ENCODE assay signal across 18 cellular contexts in the genomic region with DNA sequence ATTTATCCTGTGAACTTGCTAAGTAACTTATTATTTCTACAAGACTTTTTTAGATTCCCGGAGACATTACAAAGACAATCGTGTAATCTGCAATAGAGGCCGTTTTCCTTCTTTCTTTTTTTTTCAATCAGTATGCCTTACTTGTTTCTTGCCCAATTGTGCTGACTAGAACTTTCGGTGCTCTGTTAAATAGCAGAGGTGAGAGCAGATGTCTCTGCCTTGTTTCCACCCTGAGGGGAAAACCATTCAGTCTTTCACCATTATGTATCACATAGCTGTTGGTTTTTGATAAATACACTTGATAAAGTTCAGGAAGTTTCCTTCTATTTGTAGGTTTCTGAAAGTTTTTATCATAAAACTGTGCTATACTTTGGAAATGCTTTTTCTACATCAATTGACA. TPM values are rescaled to one million over a fixed set of nuclear protein-coding genes. Genes with fewer than 3 reads are reported as not detected.
DNase-seq lines count a peak whose midpoint lies in the region; TF ChIP-seq lines count a peak whose summit lies in the region.
"Had no signal": no experiment of that assay in that cellular context is flagged by ENCODE, and none has a peak within 500 bp of the region (broad histone marks: within the 10 kb centered on the region; RNA-seq: fewer than 3 reads in every experiment).

No MANE protein-coding gene starts in this region.

- no peak overlapping the region for H3K23ac ChIP-seq in trophoblast cell (ENCODE audit: low read length)

- peaks cover 5% of the 10 kb centered on the region for H3K9me3 ChIP-seq in trophoblast cell (ENCODE audit: insufficient read depth, low read depth, low read length)
- H3K9me3 ChIP-seq in effector memory CD4-positive, alpha-beta T cell (ENCODE audit: control insufficient read depth, low read length) = no peaks in the 10 kb centered on the region

- no peak overlapping the region for H2BK12ac ChIP-seq in trophoblast cell (ENCODE audit: low read length)

- no peak overlapping the region for H2BK120ac ChIP-seq in trophoblast cell (ENCODE audit: insufficient read depth, low read length, poor library complexity)

- H3K27me3 ChIP-seq in KMS-11 (ENCODE audit: insufficient read depth, low read depth) (no peaks in the 10 kb centered on the region), trophoblast cell (ENCODE audit: insufficient read depth, low read length) (no peaks in the 10 kb centered on the region)
- H3K27me3 ChIP-seq in effector memory CD4-positive, alpha-beta T cell (replicated peaks; ENCODE audit: control insufficient read depth, insufficient read depth, low read length, poor library complexity, severe bottlenecking) = no peaks in the 10 kb centered on the region

- H4K20me1 ChIP-seq in KMS-11 (ENCODE audit: insufficient read depth) = no peaks in the 10 kb centered on the region

- no peak overlapping the region for H3K14ac ChIP-seq in trophoblast cell (ENCODE audit: low read length)

- H3K79me2 ChIP-seq in KMS-11 (ENCODE audit: insufficient read depth, low read depth) = no peaks in the 10 kb centered on the region
- H3K79me2 ChIP-seq in trophoblast cell (ENCODE audit: control insufficient read depth, insufficient read depth, low read length, poor library complexity) = no peaks in the 10 kb centered on the region

- H3K4me1 ChIP-seq in KMS-11 (ENCODE audit: low read depth, poor library complexity, severe bottlenecking) = peaks cover 65% of the 10 kb centered on the region
- peaks cover 3% of the 10 kb centered on the region in 2 experiments for H3K4me1 ChIP-seq in trophoblast cell (ENCODE audit: control insufficient read depth in 1 of 2, insufficient read depth in 2 of 2, low read length in 2 of 2)
- no peaks in the 10 kb centered on the region for H3K4me1 ChIP-seq in effector memory CD4-positive, alpha-beta T cell (ENCODE audit: control insufficient read depth, insufficient read depth, low read length, poor library complexity, severe bottlenecking)

- H3K9ac ChIP-seq in KMS-11 = peak overlapping the region; percentile 3; the same call in 1 of the 2 replicates
- H3K9ac ChIP-seq in trophoblast cell (ENCODE audit: low read length) = no peak overlapping the region

- H3K27ac ChIP-seq in KMS-11 (peak overlapping the region; percentile 74), trophoblast cell (ENCODE audit: low read depth, low read length) (no peak overlapping the region)
- H3K27ac ChIP-seq in effector memory CD4-positive, alpha-beta T cell (ENCODE audit: insufficient read depth, low read length, poor library complexity, severe bottlenecking) = no peak overlapping the region

- in situ Hi-C loops in GM13976 (cut with MboI; ENCODE audit: low sequenced_read_pairs, unreplicated experiment) = no loop called here

- no peak overlapping the region for H3K4ac ChIP-seq in trophoblast cell (ENCODE audit: low read depth, low read length)

- no peak overlapping the region for H3K4me3 ChIP-seq in KMS-11 (IDR thresholded peaks at IDR 0.05; ENCODE audit: insufficient read depth, low read depth, low read length)
- H3K4me3 ChIP-seq in trophoblast cell (ENCODE audit: low read depth, low read length) = no peak overlapping the region
- H3K4me3 ChIP-seq in effector memory CD4-positive, alpha-beta T cell (ENCODE audit: insufficient read depth, low read depth, low read length, poor library complexity, severe bottlenecking) = no peak overlapping the region

- no peak overlapping the region for H4K8ac ChIP-seq in trophoblast cell (ENCODE audit: low read depth, low read length)

- H2AK5ac ChIP-seq in trophoblast cell (ENCODE audit: low read length) = no peak overlapping the region

- H3K4me2 ChIP-seq in KMS-11 = peak overlapping the region; percentile 59
- H3K4me2 ChIP-seq in trophoblast cell (ENCODE audit: low read length) = no peak overlapping the region

- no CpG with 5 or more reads among the region's 4 CpGs for whole genome bisulfite sequencing in trophoblast cell (ENCODE audit: extremely low coverage, insufficient coverage, insufficient read length)

- H3K18ac ChIP-seq in trophoblast cell (ENCODE audit: low read length) = no peak overlapping the region

- no peak overlapping the region for H4K91ac ChIP-seq in trophoblast cell (ENCODE audit: low read depth, low read length)

- H2BK5ac ChIP-seq in trophoblast cell (ENCODE audit: low read depth, low read length, poor library complexity) = no peak overlapping the region

- no peak overlapping the region for H4K12ac ChIP-seq in trophoblast cell (ENCODE audit: low read depth, low read length)

- H3K79me1 ChIP-seq in trophoblast cell (ENCODE audit: low read length) = peaks cover 2% of the 10 kb centered on the region

- 0 out of 2 replicates have a peak overlapping the region, but pooled peaks have one; percentile 8 for H2AFZ ChIP-seq in KMS-11 (ENCODE audit: low read depth)
- no peak overlapping the region for H2AFZ ChIP-seq in trophoblast cell (ENCODE audit: insufficient read depth, low read length, poor library complexity)

- H3K36me3 ChIP-seq in KMS-11 (ENCODE audit: insufficient read depth) (no peaks in the 10 kb centered on the region), trophoblast cell (ENCODE audit: control insufficient read depth in 1 of 2, insufficient read depth in 2 of 2, low read length in 2 of 2) (no peaks in the 10 kb centered on the region)
- H3K36me3 ChIP-seq in effector memory CD4-positive, alpha-beta T cell (ENCODE audit: control insufficient read depth, insufficient read depth, low read length) = no peaks in the 10 kb centered on the region

- TF ChIP-seq CTCF in KMS-11 (conservative IDR thresholded peaks at IDR 0.05; ENCODE audit: low read depth, low read length) (no peak), GM13976 (IDR thresholded peaks at IDR 0.05; ENCODE audit: borderline replicate concordance, control extremely low read depth, extremely low read depth, insufficient read depth, missing control alignments) (no peak)

- DNase-seq in RPMI8226 = peak; percentile 61
- DNase-seq in trophoblast cell = peak; percentile 42 to 82
- no peak for DNase-seq in RKO (ENCODE audit: low spot score)
- DNase-seq in effector memory CD4-positive, alpha-beta T cell = no peak
- DNase-seq in GM13976 (ENCODE audit: low spot score) = no peak
- DNase-seq: ACHN; C1 segment of cervical spinal cord; Calu3; CD4-positive, alpha-beta memory T cell; COR-L47; DMS53; DMS79 treated with DMSO at 0.1 percent for 48 hours; GF-D8; GOT3; H7; HCEC 1CT had no signal

RNA-seq across cellular contexts. Expression of gene SPATA31E1, which starts 10.3 kb away (rescaled TPM):
- not detected in 2 replicates for polyA plus RNA-seq in trophoblast cell (2013)
- polyA plus RNA-seq: BJ; CD4-positive, alpha-beta memory T cell had no signal

RNA-seq across cellular contexts. Expression of gene SPATA31C1, which starts 24.8 kb away (rescaled TPM):
- not detected in 2 replicates for polyA plus RNA-seq in trophoblast cell (2013)
- polyA plus RNA-seq: BJ; CD4-positive, alpha-beta memory T cell had no signal

Comparison
In these comparisons a context has a peak if more than half of its experiments do, and no peak if none do; other contexts are left out.
1. DNase-seq: peak in RPMI8226 (single experiment) and trophoblast cell (2 of 2); none in RKO (single experiment), effector memory CD4-positive, alpha-beta T cell (0 of 3) and GM13976 (single experiment).